ENCODE assay signal across 8 cellular contexts in genomic region chr1:74673351-74674111, GRCh38. TPM values are rescaled to one million over a fixed set of nuclear protein-coding genes. Genes with fewer than 3 reads are reported as not detected.
A peak's percentile ranks its signal among the peaks of the same experiment; 100 is the strongest.
DNase-seq lines count a peak whose midpoint lies in the region; ATAC-seq and TF ChIP-seq lines count a peak whose summit lies in the region.

A gene with protein sequence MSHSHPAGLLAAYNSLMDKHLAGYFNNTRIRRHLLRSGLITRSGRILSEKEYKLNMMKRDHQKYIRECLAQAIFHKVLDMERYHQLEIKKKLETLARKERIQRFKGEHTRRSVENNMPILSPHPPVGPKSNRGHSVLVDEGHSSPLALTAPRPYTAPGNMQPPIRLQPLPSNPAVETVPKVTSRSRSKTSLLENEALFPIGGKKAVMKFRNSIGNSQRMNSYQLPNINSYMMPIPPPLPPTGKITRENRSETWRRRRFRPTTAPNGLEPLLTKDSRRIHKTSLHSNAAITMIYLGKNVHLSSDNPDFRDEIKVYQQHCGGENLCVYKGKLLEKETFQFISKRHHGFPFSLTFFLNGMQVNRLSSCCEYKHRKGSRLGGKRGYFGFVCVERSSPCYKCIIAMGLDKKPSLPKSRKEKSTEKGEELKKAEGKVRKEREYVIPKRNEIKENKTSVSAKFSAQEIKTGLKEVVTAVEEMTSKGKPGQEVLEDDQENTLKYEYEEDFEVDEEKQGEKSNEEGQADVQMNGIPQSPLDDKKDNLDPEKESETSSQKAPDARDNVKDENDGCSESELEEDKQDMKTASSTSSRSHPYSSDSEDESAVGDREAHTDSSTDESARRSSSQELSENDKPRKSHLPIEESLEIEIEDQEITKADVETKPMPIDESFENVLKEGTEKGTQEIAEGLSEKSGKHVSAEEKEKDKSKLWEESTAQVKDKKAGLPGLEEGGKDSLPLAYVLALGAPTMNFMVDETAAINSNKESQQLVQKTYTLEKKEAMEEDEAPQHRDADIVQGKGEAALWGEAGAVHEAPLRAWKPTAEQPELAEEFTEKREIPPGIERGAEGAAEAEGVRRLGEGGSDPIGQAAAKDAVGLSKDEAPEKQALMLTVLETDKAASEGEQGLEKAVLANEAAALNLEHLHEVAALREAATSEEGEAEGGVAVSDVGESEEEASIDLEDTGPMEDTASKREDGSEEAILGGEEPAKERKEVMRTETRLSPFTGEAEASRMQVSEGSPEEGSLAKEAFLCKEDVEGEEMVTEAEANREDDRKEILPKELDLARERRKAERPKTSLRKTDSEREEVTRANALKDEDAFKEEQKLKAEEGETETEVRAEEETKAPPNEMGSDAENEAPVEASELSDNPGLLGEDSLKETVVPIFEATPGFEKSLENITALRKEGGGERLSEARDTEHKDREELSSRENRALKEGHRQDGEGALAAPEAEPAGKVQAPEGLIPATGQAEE (N-terminal part only) (minus strand): TSS chr1:74673792. CDS start chr1:74673519, 273 bp downstream.

- no peaks in the 10 kb centered on the region; the same call in 1 of the 2 replicates for H3K27me3 ChIP-seq in GM06990 (replicated peaks; ENCODE audit: control insufficient read depth, insufficient read depth, low read length)
- peaks cover 6% of the 10 kb centered on the region for H3K27me3 ChIP-seq in H7 (ENCODE audit: control insufficient read depth, insufficient read depth, low read length)
- H3K27me3 ChIP-seq in OCI-LY3 (ENCODE audit: low read depth, low read length), result peaks cover 14% of the 10 kb centered on the region; the same call in 1 of the 2 replicates
- peaks cover 13% of the 10 kb centered on the region for H3K27me3 ChIP-seq in iPS-18a (ENCODE audit: control insufficient read depth, insufficient read depth, low read length)
- peaks cover 9 to 16% (median 14%) of the 10 kb centered on the region in 5 donors for H3K27me3 ChIP-seq in subcutaneous abdominal adipose tissue (ENCODE audit: control insufficient read depth in 5 of 5, insufficient read depth in 4 of 5, low read length in 5 of 5)

- H3K79me2 ChIP-seq in OCI-LY3 (ENCODE audit: low read length), result no peaks in the 10 kb centered on the region

- no peaks in the 10 kb centered on the region for H4K20me1 ChIP-seq in OCI-LY3 (ENCODE audit: insufficient read depth, low read length)

- no peak for TF ChIP-seq CTCF in GM06990 (IDR thresholded peaks at IDR 0.05; ENCODE audit: insufficient read depth, low read length, poor library complexity, severe bottlenecking)
- no peak for TF ChIP-seq CTCF in OCI-LY3 (IDR thresholded peaks at IDR 0.05; ENCODE audit: low read depth, low read length)

- H3K4me3 ChIP-seq in GM06990 (replicated peaks; ENCODE audit: low read depth, low read length), result peak within 1 kb of the TSS; percentile 36
- peak within 1 kb of the TSS; percentile 36 for H3K4me3 ChIP-seq in H7 (ENCODE audit: insufficient read depth, low read depth, low read length)
- peak within 1 kb of the TSS; percentile 76 for H3K4me3 ChIP-seq in OCI-LY3 (ENCODE audit: low read length)
- peak within 1 kb of the TSS; percentile 48 for H3K4me3 ChIP-seq in iPS-18a (ENCODE audit: low read length)
- H3K4me3 ChIP-seq in subcutaneous abdominal adipose tissue (ENCODE audit: low read depth in 1 of 5, low read length in 5 of 5), result peak within 1 kb of the TSS in 4 of 5 donors; percentile 38 to 68 (median 54)

- H3K9me3 ChIP-seq in OCI-LY3 (ENCODE audit: insufficient read depth, low read length), result no peaks in the 10 kb centered on the region
- H3K9me3 ChIP-seq in iPS-18a (ENCODE audit: control insufficient read depth, low read depth, low read length), result peaks cover 2% of the 10 kb centered on the region
- H3K9me3 ChIP-seq in subcutaneous abdominal adipose tissue (ENCODE audit: control insufficient read depth in 5 of 5, low read length in 5 of 5), result peaks cover 0 to 3% (median 0%) of the 10 kb centered on the region in 5 donors

- H2AFZ ChIP-seq in OCI-LY3 (ENCODE audit: low read depth, low read length), result peak within 1 kb of the TSS; percentile 79

- H3K27ac ChIP-seq in OCI-LY3 (ENCODE audit: low read length) (no peak within 1 kb of the TSS), iPS-18a (ENCODE audit: low read length) (no peak within 1 kb of the TSS), subcutaneous abdominal adipose tissue (ENCODE audit: low read depth, low read length) (no peak within 1 kb of the TSS)

- ATAC-seq in GM19324 (IDR thresholded peaks at IDR 0.05; ENCODE audit: low FRiP score, unreplicated experiment), result no peak

- DNase-seq in GM06990 (ENCODE audit: extremely low read depth, insufficient read length) (peak; percentile 6), H7 (peak; percentile 58), NCI-H2196 (lab: John Stamatoyannopoulos, UW; ENCODE audit: unreplicated experiment) (no peak), epidermal melanocyte (ENCODE audit: insufficient read length, low spot score) (no peak)

- H3K36me3 ChIP-seq in GM06990 (ENCODE audit: control insufficient read depth, insufficient read depth, low read length) (no peaks in the 10 kb centered on the region), H7 (replicated peaks; ENCODE audit: control insufficient read depth, insufficient read depth, low read length) (no peaks in the 10 kb centered on the region), OCI-LY3 (replicated peaks; ENCODE audit: low read depth, low read length) (no peaks in the 10 kb centered on the region), iPS-18a (ENCODE audit: control insufficient read depth, low read depth, low read length) (no peaks in the 10 kb centered on the region), subcutaneous abdominal adipose tissue (ENCODE audit: control insufficient read depth in 5 of 5, insufficient read depth in 5 of 5, low read length in 5 of 5) (no peaks in the 10 kb centered on the region)

- H3K9ac ChIP-seq in OCI-LY3 (ENCODE audit: low read length) (peak within 1 kb of the TSS; percentile 57), iPS-18a (ENCODE audit: low read length) (no peak within 1 kb of the TSS), subcutaneous abdominal adipose tissue (ENCODE audit: low read length in 5 of 5) (peak within 1 kb of the TSS in 1 of 5 donors; percentile 17)

- H3K4me1 ChIP-seq in OCI-LY3 (ENCODE audit: low read length) (peaks cover 17% of the 10 kb centered on the region), iPS-18a (ENCODE audit: control insufficient read depth, low read depth, low read length) (peaks cover 13% of the 10 kb centered on the region), subcutaneous abdominal adipose tissue (ENCODE audit: control insufficient read depth in 5 of 5, insufficient read depth in 5 of 5, low read length in 5 of 5) (peaks cover 0 to 11% (median 8%) of the 10 kb centered on the region in 5 donors)

- peak within 1 kb of the TSS; percentile 94 for H3K4me2 ChIP-seq in OCI-LY3 (ENCODE audit: low read length)

RNA-seq across cellular contexts. Expression of the gene that starts here (rescaled TPM):
- not detected in 2 replicates for total RNA-seq in H7 (2014; rRNA removed; shearing (Covaris generic))

Comparison
In these comparisons a context has a peak if more than half of its experiments do, and no peak if none do; other contexts are left out.
1. Peak in DNase-seq and H3K4me3 ChIP-seq in H7; RNA of the gene not detected or under 1 TPM.